In genomic region chr14:54698501-54698900, GRCh38 we compare ENCODE assay signal across 11 cellular contexts.
DNase-seq lines count a peak whose midpoint lies in the region; ATAC-seq and TF ChIP-seq lines count a peak whose summit lies in the region.
"Had no signal": no experiment of that assay in that cellular context is flagged by ENCODE, and none has a peak within 500 bp of the region (broad histone marks: within the 10 kb centered on the region; RNA-seq: fewer than 3 reads in every experiment).

No MANE protein-coding gene starts in this region.

- H3K9me3 ChIP-seq in WERI-Rb-1 (ENCODE audit: severe bottlenecking): no peaks in the 10 kb centered on the region
- no peaks in the 10 kb centered on the region for H3K9me3 ChIP-seq in right cardiac atrium (ENCODE audit: control insufficient read depth, low read length)
- H3K9me3 ChIP-seq in psoas muscle: no peaks in the 10 kb centered on the region

- intact Hi-C loops in right cardiac atrium (cut with DNase I): loop anchor here in 2 of 4 donors (10.0 kb wide), 2 partner anchors 66 to 76 kb away; no protein-coding TSS in a partner anchor
- intact Hi-C loops in psoas muscle (cut with DNase I): loop anchor here (1.0 to 5.0 kb wide), 3 partner anchors 74 to 132 kb away; partner anchors contain the start of gene SAMD4A (in 1 of the 2)

- ATAC-seq in right cardiac atrium (peak; percentile 3 to 32), psoas muscle (peak; percentile 36 to 76 (median 52))
- ATAC-seq: activated CD8-positive, alpha-beta T cell treated with anti-CD3 and anti-CD28 coated beads, Interleukin-2, amount 10 ng/mL, durations not matched to agents 7 days and 5 days had no signal

- TF ChIP-seq CTCF in WERI-Rb-1 (IDR thresholded peaks at IDR 0.05; ENCODE audit: low read depth, low read length) (no peak), psoas muscle (IDR thresholded peaks at IDR 0.05) (no peak), GM20000 (IDR thresholded peaks at IDR 0.05; ENCODE audit: extremely low read depth, missing control alignments) (no peak)

- peak overlapping the region; percentile 83 for H3K27ac ChIP-seq in WERI-Rb-1
- peak overlapping the region; percentile 54 for H3K27ac ChIP-seq in right cardiac atrium (ENCODE audit: low read length)
- H3K27ac ChIP-seq in psoas muscle: peak overlapping the region; percentile 88

- peak overlapping the region; percentile 29 for H3K4me3 ChIP-seq in WERI-Rb-1 (ENCODE audit: low read depth, low read length)
- H3K4me3 ChIP-seq in right cardiac atrium (ENCODE audit: low read length): no peak overlapping the region
- H3K4me3 ChIP-seq in psoas muscle: peak overlapping the region; percentile 47

- peak; percentile 38 for DNase-seq in D341Med (ENCODE audit: low spot score)
- peak; percentile 69 for DNase-seq in WERI-Rb-1
- peak in 1 of 3 donors; percentile 60 for DNase-seq in right cardiac atrium
- no peak for DNase-seq in psoas muscle
- no peak for DNase-seq in SIG-M5 treated with dmso at 0.1 percent for 504 hours (lab: John Stamatoyannopoulos, UW; ENCODE audit: unreplicated experiment)
- DNase-seq in NCI-H226: no peak
- no peak for DNase-seq in cortex of kidney (lab: John Stamatoyannopoulos, UW)
- no peak for DNase-seq in GM20000 (ENCODE audit: low spot score)
- DNase-seq: activated CD8-positive, alpha-beta T cell treated with anti-CD3 and anti-CD28 coated beads, Interleukin-2, amount 10 ng/mL, durations not matched to agents 7 days and 5 days; GF-D8; stimulated activated CD4-positive, alpha-beta T cell treated with anti-CD3 and anti-CD28 coated beads, Interleukin-4, amount 100 ng/mL, for 24 hours had no signal

- peaks cover 11% of the 10 kb centered on the region for H3K4me1 ChIP-seq in right cardiac atrium (ENCODE audit: control insufficient read depth, insufficient read depth, low read length)
- peaks cover 79% of the 10 kb centered on the region for H3K4me1 ChIP-seq in psoas muscle

- no peaks in the 10 kb centered on the region for H3K27me3 ChIP-seq in WERI-Rb-1 (ENCODE audit: insufficient read depth, low read depth, severe bottlenecking)
- H3K27me3 ChIP-seq in right cardiac atrium (ENCODE audit: control insufficient read depth, insufficient read depth): no peaks in the 10 kb centered on the region
- no peaks in the 10 kb centered on the region for H3K27me3 ChIP-seq in psoas muscle (ENCODE audit: insufficient read depth in 3 of 3, low read length in 2 of 3)

- 39% methylated on average over 6 of the region's 6 CpGs for WGBS in right cardiac atrium
- WGBS in psoas muscle, 3 donors: 13 to 25% (median 18%) methylated on average over 6 of the region's 6 CpGs

- peaks cover 19% of the 10 kb centered on the region for H3K36me3 ChIP-seq in WERI-Rb-1
- peaks cover 0 to 5% of the 10 kb centered on the region in 2 donors for H3K36me3 ChIP-seq in psoas muscle (ENCODE audit: insufficient read depth in 1 of 2, low read depth in 1 of 2)

Comparison
In these comparisons a context has a peak if more than half of its experiments do, and no peak if none do; other contexts are left out.
1. DNase-seq: peak in D341Med (single experiment) and WERI-Rb-1 (single experiment); none in psoas muscle (0 of 2), SIG-M5 treated with dmso at 0.1 percent for 504 hours (single experiment), NCI-H226 (single experiment), cortex of kidney (single experiment) and GM20000 (single experiment).
2. Peak in every context shown above with its lines, with median percentiles within 50 percentile points of each other: H3K27ac ChIP-seq.